1 cellular context compared by ENCODE assay signal in genomic region chr1:77978969-77979838, GRCh38.
TF ChIP-seq lines count a peak whose summit lies in the region.

Gene FUBP1, minus strand, starts transcription at chr1:77979072. Its CDS starts 68 bp downstream, at chr1:77979004.

TF ChIP-seq in HEK293, 187 proteins besides CTCF, POLR2A, EP300 and RAD21 (continued from another document):
- TF ChIP-seq REST (tag by site-specific recombination; IDR thresholded peaks at IDR 0.05) (0 out of 2 replicates have a peak, but pooled peaks have one; percentile 11), ZBTB10 (tag by site-specific recombination; IDR thresholded peaks at IDR 0.05) (peak; percentile 82), ZNF23 (tag by site-specific recombination; IDR thresholded peaks at IDR 0.05; ENCODE audit: borderline replicate concordance) (no peak), PRDM2 (tag by site-specific recombination; IDR thresholded peaks at IDR 0.05; ENCODE audit: borderline replicate concordance) (no peak), ZNF132 (tag by site-specific recombination; IDR thresholded peaks at IDR 0.05; ENCODE audit: borderline replicate concordance) (no peak), PATZ1 (tag by site-specific recombination; IDR thresholded peaks at IDR 0.05) (peak; percentile 73), ZNF26 (tag by site-specific recombination; IDR thresholded peaks at IDR 0.05) (no peak), ZNF707 (tag by site-specific recombination; IDR thresholded peaks at IDR 0.05) (no peak), ZSCAN30 (tag by site-specific recombination; IDR thresholded peaks at IDR 0.05) (peak; percentile 60), ZNF792 (tag by site-specific recombination; IDR thresholded peaks at IDR 0.05) (0 out of 2 replicates have a peak, but pooled peaks have one; percentile 46), ZNF391 (tag by site-specific recombination; IDR thresholded peaks at IDR 0.05; ENCODE audit: borderline replicate concordance, low read depth) (peak; percentile 79; the same call in 1 of the 2 replicates), KLF10 (tag by site-specific recombination; IDR thresholded peaks at IDR 0.05) (0 out of 2 replicates have a peak, but pooled peaks have one; percentile 39), PRDM4 (tag by site-specific recombination; IDR thresholded peaks at IDR 0.05) (peak; percentile 52), ZNF670 (tag by site-specific recombination; IDR thresholded peaks at IDR 0.05; ENCODE audit: low read depth) (no peak), ZBTB26 (tag by site-specific recombination; optimal IDR thresholded peaks at IDR 0.05) (peak; percentile 85), ZNF155 (tag by site-specific recombination; IDR thresholded peaks at IDR 0.05) (no peak)
